ENCODE assay signal across 1 cellular context in genomic region chr19:10238172-10238783, GRCh38.
TF ChIP-seq lines count a peak whose summit lies in the region.

No MANE protein-coding gene starts in this region.

TF ChIP-seq in GM23338, 12 proteins besides CTCF, POLR2A, EP300 and RAD21 (continued from another document):
- no peak for TF ChIP-seq ETS1 (IDR thresholded peaks at IDR 0.05)
- TF ChIP-seq ZNF462 (CRISPR knock-in tag; IDR thresholded peaks at IDR 0.05): no peak
